In genomic region chrX:71183341-71183740, GRCh38 we compare ENCODE assay signal across 20 cellular contexts. TPM values are rescaled to one million over a fixed set of nuclear protein-coding genes. Genes with fewer than 3 reads are reported as not detected.
DNase-seq lines count a peak whose midpoint lies in the region; ATAC-seq, FAIRE-seq and TF ChIP-seq lines count a peak whose summit lies in the region.
"Had no signal": no experiment of that assay in that cellular context is flagged by ENCODE, and none has a peak within 500 bp of the region (broad histone marks: within the 10 kb centered on the region; RNA-seq: fewer than 3 reads in every experiment).

No MANE protein-coding gene starts in this region.

- ATAC-seq in WTC11: no peak
- no peak for ATAC-seq in GM19023 (IDR thresholded peaks at IDR 0.05; ENCODE audit: unreplicated experiment)
- ATAC-seq in GM18867 (IDR thresholded peaks at IDR 0.05; ENCODE audit: unreplicated experiment): no peak
- no peak for ATAC-seq in pancreas
- ATAC-seq: PC-3 had no signal

- WGBS in pancreas, 2 donors: 57 to 74% methylated on average over 6 of the region's 6 CpGs

- CTCF ChIA-PET in WTC11 (lab: Charles Lee): interaction anchor here (1.0 to 1.3 kb wide), 2 partner anchors 185 to 213 kb away, joined by 3 to 7 read pairs; no protein-coding TSS in a partner anchor

- H3K4me1 Mint-ChIP-seq in WTC11: peaks cover 28% of the 10 kb centered on the region

- POLR2A ChIA-PET in WTC11 (lab: Charles Lee): interaction anchor here (1.0 to 2.3 kb wide), 6 partner anchors 10 to 183 kb away, joined by 3 to 21 read pairs (median 8); partner anchors contain the start of genes NONO and TAF1

- H3K27ac ChIP-seq in pancreas: no peak overlapping the region

- H3K4me1 ChIP-seq in HAP-1: peaks cover 31% of the 10 kb centered on the region
- H3K4me1 ChIP-seq in pancreas: no peaks in the 10 kb centered on the region

- H3K4me3 ChIP-seq in HAP-1: no peak overlapping the region
- peak overlapping the region; percentile 21; the same call in 1 of the 2 replicates for H3K4me3 ChIP-seq in iPS-18c (ENCODE audit: insufficient read depth, low read depth, low read length)
- no peak overlapping the region for H3K4me3 ChIP-seq in pancreas
- H3K4me3 ChIP-seq: lung had no signal

- TF ChIP-seq CTCF in WTC11 (IDR thresholded peaks at IDR 0.05) (no peak), pancreas (IDR thresholded peaks at IDR 0.05) (no peak)

- H3K36me3 ChIP-seq in HAP-1 (replicated peaks): no peaks in the 10 kb centered on the region
- no peaks in the 10 kb centered on the region for H3K36me3 ChIP-seq in pancreas

- FAIRE-seq in pancreas (lab: Jason Lieb, UNC): no peak
- FAIRE-seq: TTC549, urothelium cell line had no signal

- no peaks in the 10 kb centered on the region for H3K27me3 Mint-ChIP-seq in WTC11 (ENCODE audit: low read depth)

- peak; percentile 50 to 57 for DNase-seq in HAP-1 (ENCODE audit: low spot score in 2 of 2)
- DNase-seq in WTC11 (ENCODE audit: low spot score): no peak
- peak; percentile 46 for DNase-seq in retina
- no peak for DNase-seq in GM19240 (ENCODE audit: insufficient read length, low spot score)
- no peak for DNase-seq in pancreas
- DNase-seq: activated gamma-delta T cell treated with Interleukin-2 at 50 U/mL for 16 hours; AML-193; DMS153; effector CD4-positive, alpha-beta T cell; NCI-H1694 treated with DMSO at 0.1 percent for 48 hours; NCI-H446; occipital lobe; PC-3; stimulated activated naive CD4-positive, alpha-beta T cell had no signal

- H3K9me3 Mint-ChIP-seq in WTC11: no peaks in the 10 kb centered on the region

- no peaks in the 10 kb centered on the region for H3K36me3 Mint-ChIP-seq in WTC11

- no peak overlapping the region for H3K4me3 Mint-ChIP-seq in WTC11

- peak overlapping the region; percentile 98; the same call in 1 of the 2 replicates for H3K27ac Mint-ChIP-seq in WTC11

- H3K9me3 ChIP-seq in HAP-1 (no peaks in the 10 kb centered on the region), iPS-18c (ENCODE audit: control insufficient read depth, insufficient read depth, low read length) (no peaks in the 10 kb centered on the region), pancreas (no peaks in the 10 kb centered on the region)

- intact Hi-C loops in pancreas (cut with DNase I): no loop called here

- H3K27me3 ChIP-seq in HAP-1 (ENCODE audit: low read depth): no peaks in the 10 kb centered on the region
- H3K27me3 ChIP-seq in pancreas: no peaks in the 10 kb centered on the region

- in situ Hi-C loops in HAP-1 (cut with MboI; ENCODE audit: low sequenced_read_pairs): loop anchor here (25.0 kb wide), 1 partner anchor 721 kb away; no protein-coding TSS in a partner anchor

TF ChIP-seq in WTC11, 78 proteins besides CTCF, POLR2A, EP300 and RAD21:
- TF ChIP-seq ZNF317 (CRISPR knock-in tag; IDR thresholded peaks at IDR 0.05; ENCODE audit: borderline replicate concordance, low read depth) (no peak), JAZF1 (CRISPR knock-in tag; IDR thresholded peaks at IDR 0.05) (no peak), NR1H2 (CRISPR knock-in tag; IDR thresholded peaks at IDR 0.05) (no peak), ZBTB21 (CRISPR knock-in tag; IDR thresholded peaks at IDR 0.05; ENCODE audit: borderline replicate concordance) (no peak), MYBL2 (CRISPR knock-in tag; IDR thresholded peaks at IDR 0.05) (no peak), ETV6 (CRISPR knock-in tag; IDR thresholded peaks at IDR 0.05) (no peak), ZNF219 (CRISPR knock-in tag; IDR thresholded peaks at IDR 0.05; ENCODE audit: borderline replicate concordance) (no peak), TEAD4 (CRISPR knock-in tag; IDR thresholded peaks at IDR 0.05) (no peak), ZNF671 (CRISPR knock-in tag; IDR thresholded peaks at IDR 0.05) (no peak), ATF1 (CRISPR knock-in tag; IDR thresholded peaks at IDR 0.05) (no peak), OVOL2 (CRISPR knock-in tag; IDR thresholded peaks at IDR 0.05; ENCODE audit: borderline replicate concordance) (no peak)
- TF ChIP-seq, protein P1, sequence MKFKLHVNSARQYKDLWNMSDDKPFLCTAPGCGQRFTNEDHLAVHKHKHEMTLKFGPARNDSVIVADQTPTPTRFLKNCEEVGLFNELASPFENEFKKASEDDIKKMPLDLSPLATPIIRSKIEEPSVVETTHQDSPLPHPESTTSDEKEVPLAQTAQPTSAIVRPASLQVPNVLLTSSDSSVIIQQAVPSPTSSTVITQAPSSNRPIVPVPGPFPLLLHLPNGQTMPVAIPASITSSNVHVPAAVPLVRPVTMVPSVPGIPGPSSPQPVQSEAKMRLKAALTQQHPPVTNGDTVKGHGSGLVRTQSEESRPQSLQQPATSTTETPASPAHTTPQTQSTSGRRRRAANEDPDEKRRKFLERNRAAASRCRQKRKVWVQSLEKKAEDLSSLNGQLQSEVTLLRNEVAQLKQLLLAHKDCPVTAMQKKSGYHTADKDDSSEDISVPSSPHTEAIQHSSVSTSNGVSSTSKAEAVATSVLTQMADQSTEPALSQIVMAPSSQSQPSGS (CRISPR knock-in tag; IDR thresholded peaks at IDR 0.05; ENCODE audit: borderline replicate concordance, low read depth): no peak
- TF ChIP-seq, protein P2, sequence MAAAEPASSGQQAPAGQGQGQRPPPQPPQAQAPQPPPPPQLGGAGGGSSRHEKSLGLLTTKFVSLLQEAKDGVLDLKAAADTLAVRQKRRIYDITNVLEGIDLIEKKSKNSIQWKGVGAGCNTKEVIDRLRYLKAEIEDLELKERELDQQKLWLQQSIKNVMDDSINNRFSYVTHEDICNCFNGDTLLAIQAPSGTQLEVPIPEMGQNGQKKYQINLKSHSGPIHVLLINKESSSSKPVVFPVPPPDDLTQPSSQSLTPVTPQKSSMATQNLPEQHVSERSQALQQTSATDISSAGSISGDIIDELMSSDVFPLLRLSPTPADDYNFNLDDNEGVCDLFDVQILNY (CRISPR knock-in tag; IDR thresholded peaks at IDR 0.05): no peak
- TF ChIP-seq, protein P3, sequence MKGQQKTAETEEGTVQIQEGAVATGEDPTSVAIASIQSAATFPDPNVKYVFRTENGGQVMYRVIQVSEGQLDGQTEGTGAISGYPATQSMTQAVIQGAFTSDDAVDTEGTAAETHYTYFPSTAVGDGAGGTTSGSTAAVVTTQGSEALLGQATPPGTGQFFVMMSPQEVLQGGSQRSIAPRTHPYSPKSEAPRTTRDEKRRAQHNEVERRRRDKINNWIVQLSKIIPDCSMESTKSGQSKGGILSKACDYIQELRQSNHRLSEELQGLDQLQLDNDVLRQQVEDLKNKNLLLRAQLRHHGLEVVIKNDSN (CRISPR knock-in tag; IDR thresholded peaks at IDR 0.05): no peak

RNA-seq across cellular contexts. Expression of gene NLGN3, which starts 38.7 kb away (rescaled TPM):
- 10.6 to 11.7 TPM (median 10.8 TPM) in 3 replicates for total RNA-seq in WTC11 (2021)
- under 1 TPM; 0.04 to 0.56 (median 0.21) TPM for total RNA-seq in pancreas
- polyA plus RNA-seq in pancreas: under 1 TPM; 0.11 to 0.33 TPM

RNA-seq across cellular contexts. Expression of gene GJB1, which starts 39.7 kb away (rescaled TPM):
- total RNA-seq in WTC11 (2021) (0.14 to 0.21 TPM (median 0.17 TPM) in 3 replicates), pancreas (10 to 100 TPM; 48.2 to 70.6 (median 56.2) TPM)
- polyA plus RNA-seq in pancreas: 10 to 100 TPM; 40.1 to 63.4 TPM
- total RNA-seq: occipital lobe, PC-3 had no signal

Comparison
In these comparisons a context has a peak if more than half of its experiments do, and no peak if none do; other contexts are left out.
1. DNase-seq: peak in HAP-1 (2 of 2) and retina (single experiment); none in WTC11 (single experiment), GM19240 (single experiment) and pancreas (0 of 6).
2. RNA of gene GJB1, which starts 39.7 kb away (total RNA-seq): 48.2 to 70.6 TPM in pancreas; 0.14 to 0.21 TPM in WTC11; every median in the first group is over 10 times any median in the second.